9 cellular contexts compared by ENCODE assay signal in genomic region chr22:24271406-24271760, GRCh38. TPM values are rescaled to one million over a fixed set of nuclear protein-coding genes. Genes with fewer than 3 reads are reported as not detected.
DNase-seq lines count a peak whose midpoint lies in the region; ATAC-seq lines count a peak whose summit lies in the region.
"Had no signal": no experiment of that assay in that cellular context is flagged by ENCODE, and none has a peak within 500 bp of the region (broad histone marks: within the 10 kb centered on the region; RNA-seq: fewer than 3 reads in every experiment).

No MANE protein-coding gene starts in this region.

- ATAC-seq in activated naive CD8-positive, alpha-beta T cell treated with anti-CD3 and anti-CD28 coated beads, Interleukin-2, amount 10 ng/mL, durations not matched to agents 7 days and 5 days (ENCODE audit: low read depth) = no peak

- no peaks in the 10 kb centered on the region for H3K9me3 Mint-ChIP-seq in activated naive CD8-positive, alpha-beta T cell treated with anti-CD3 and anti-CD28 coated beads, Interleukin-2, amount 10 ng/mL, durations not matched to agents 7 days and 5 days

- H3K36me3 Mint-ChIP-seq in activated naive CD8-positive, alpha-beta T cell treated with anti-CD3 and anti-CD28 coated beads, Interleukin-2, amount 10 ng/mL, durations not matched to agents 7 days and 5 days = peaks cover 3% of the 10 kb centered on the region

- H3K27ac Mint-ChIP-seq in activated naive CD8-positive, alpha-beta T cell treated with anti-CD3 and anti-CD28 coated beads, Interleukin-2, amount 10 ng/mL, durations not matched to agents 7 days and 5 days = peak overlapping the region; percentile 90

- peaks cover 25% of the 10 kb centered on the region for H3K4me1 Mint-ChIP-seq in activated naive CD8-positive, alpha-beta T cell treated with anti-CD3 and anti-CD28 coated beads, Interleukin-2, amount 10 ng/mL, durations not matched to agents 7 days and 5 days

- DNase-seq in NCI-H82 (lab: John Stamatoyannopoulos, UW) = peak; percentile 74
- DNase-seq in NCI-H82 treated with DMSO at 0.1 percent for 48 hours (lab: John Stamatoyannopoulos, UW; ENCODE audit: unreplicated experiment) = no peak
- no peak for DNase-seq in activated naive CD8-positive, alpha-beta T cell treated with anti-CD3 and anti-CD28 coated beads, Interleukin-2, amount 10 ng/mL, durations not matched to agents 7 days and 5 days
- DNase-seq in iris pigment epithelial cell (ENCODE audit: low read depth) = peak; percentile 33
- peak; percentile 34 for DNase-seq in superior temporal gyrus (ENCODE audit: extremely low spot score)
- DNase-seq in EL = no peak
- no peak for DNase-seq in NCI-H1694 treated with DMSO at 0.1 percent for 48 hours (lab: John Stamatoyannopoulos, UW)
- no peak for DNase-seq in NAMALWA (ENCODE audit: low spot score)

- H3K27me3 Mint-ChIP-seq in activated naive CD8-positive, alpha-beta T cell treated with anti-CD3 and anti-CD28 coated beads, Interleukin-2, amount 10 ng/mL, durations not matched to agents 7 days and 5 days = no peaks in the 10 kb centered on the region

- H3K4me3 Mint-ChIP-seq in activated naive CD8-positive, alpha-beta T cell treated with anti-CD3 and anti-CD28 coated beads, Interleukin-2, amount 10 ng/mL, durations not matched to agents 7 days and 5 days = peak overlapping the region; percentile 91

- POLR2A ChIA-PET in activated naive CD8-positive, alpha-beta T cell treated with anti-CD3 and anti-CD28 coated beads, Interleukin-2, amount 10 ng/mL, durations not matched to agents 7 days and 5 days (lab: Charles Lee) = interaction anchor here (0.9 to 2.0 kb wide), 7 partner anchors 14 to 284 kb away, joined by 3 to 6 read pairs (median 3); partner anchors contain the start of gene GUCD1

RNA-seq across cellular contexts. Expression of gene SPECC1L, which starts 0.8 kb away (rescaled TPM):
- 10 to 100 TPM; 55.4 to 59.4 TPM for total RNA-seq in activated naive CD8-positive, alpha-beta T cell treated with anti-CD3 and anti-CD28 coated beads, Interleukin-2, amount 10 ng/mL, durations not matched to agents 7 days and 5 days

RNA-seq across cellular contexts. Expression of gene GGT5, which starts 26.5 kb away (rescaled TPM):
- total RNA-seq in activated naive CD8-positive, alpha-beta T cell treated with anti-CD3 and anti-CD28 coated beads, Interleukin-2, amount 10 ng/mL, durations not matched to agents 7 days and 5 days = under 1 TPM in 1 of 2 experiments, not detected in 1; 0.11 TPM
- total RNA-seq: Daoy had no signal

Comparison
In these comparisons a context has a peak if more than half of its experiments do, and no peak if none do; other contexts are left out.
1. DNase-seq: peak in NCI-H82 (single experiment), iris pigment epithelial cell (single experiment) and superior temporal gyrus (single experiment); none in NCI-H82 treated with DMSO at 0.1 percent for 48 hours (single experiment), activated naive CD8-positive, alpha-beta T cell treated with anti-CD3 and anti-CD28 coated beads, Interleukin-2, amount 10 ng/mL, durations not matched to agents 7 days and 5 days (single experiment), EL (single experiment), NCI-H1694 treated with DMSO at 0.1 percent for 48 hours (single experiment) and NAMALWA (single experiment).